ENCODE assay signal across 1 cellular context in the genomic region with DNA sequence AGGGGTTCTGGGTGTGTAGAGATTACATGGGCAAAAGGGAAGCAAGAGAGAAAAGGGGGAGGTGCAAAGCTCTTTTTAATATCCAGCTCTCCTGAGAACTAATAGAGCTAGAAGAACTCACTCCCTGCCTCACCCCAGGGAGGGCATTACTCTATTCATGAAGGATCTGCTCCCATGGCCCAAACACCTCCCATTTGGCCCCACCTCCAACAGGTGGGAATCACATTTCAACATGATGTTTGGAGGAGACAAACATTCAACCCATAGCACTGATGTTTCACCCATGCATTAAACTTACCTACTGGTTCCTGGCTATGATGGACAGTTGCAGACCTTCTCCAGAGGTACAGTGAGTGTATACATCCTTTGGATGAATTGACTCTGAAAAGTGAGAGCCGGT.
TF ChIP-seq lines count a peak whose summit lies in the region.

No MANE protein-coding gene starts in this region.

TF ChIP-seq in HepG2, 621 proteins besides CTCF, POLR2A, EP300 and RAD21 (continued from another document):
- TF ChIP-seq ARID4A (CRISPR knock-in tag; IDR thresholded peaks at IDR 0.05; ENCODE audit: borderline replicate concordance): no peak
